In the genomic region with DNA sequence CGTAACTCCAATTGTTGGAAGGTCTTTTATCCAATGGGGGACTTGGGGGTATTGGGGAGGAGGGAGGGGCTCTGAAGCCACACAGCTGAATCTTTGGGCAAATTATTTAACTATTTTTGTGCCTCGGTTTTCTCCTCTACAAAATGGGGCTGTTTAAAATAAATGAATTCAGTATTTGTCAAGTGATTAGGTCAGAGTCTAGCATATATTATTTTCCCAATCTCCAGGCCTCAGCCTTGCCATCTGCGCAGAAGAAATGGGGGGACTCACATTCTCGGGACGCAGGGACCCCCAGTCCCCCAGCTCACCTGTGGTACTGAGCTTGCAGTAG, we compare ENCODE assay signal across 1 cellular context.
TF ChIP-seq lines count a peak whose summit lies in the region.

No MANE protein-coding gene starts in this region.

TF ChIP-seq in IMR-90, 13 proteins besides CTCF, POLR2A, EP300 and RAD21 (continued from another document):
- TF ChIP-seq, protein P1, sequence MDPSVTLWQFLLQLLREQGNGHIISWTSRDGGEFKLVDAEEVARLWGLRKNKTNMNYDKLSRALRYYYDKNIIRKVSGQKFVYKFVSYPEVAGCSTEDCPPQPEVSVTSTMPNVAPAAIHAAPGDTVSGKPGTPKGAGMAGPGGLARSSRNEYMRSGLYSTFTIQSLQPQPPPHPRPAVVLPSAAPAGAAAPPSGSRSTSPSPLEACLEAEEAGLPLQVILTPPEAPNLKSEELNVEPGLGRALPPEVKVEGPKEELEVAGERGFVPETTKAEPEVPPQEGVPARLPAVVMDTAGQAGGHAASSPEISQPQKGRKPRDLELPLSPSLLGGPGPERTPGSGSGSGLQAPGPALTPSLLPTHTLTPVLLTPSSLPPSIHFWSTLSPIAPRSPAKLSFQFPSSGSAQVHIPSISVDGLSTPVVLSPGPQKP (IDR thresholded peaks at IDR 0.05; ENCODE audit: borderline replicate concordance, low read depth, low read length), result no peak
- TF ChIP-seq MXI1 (IDR thresholded peaks at IDR 0.05; ENCODE audit: borderline replicate concordance, low read depth, low read length) (no peak), FOS (IDR thresholded peaks at IDR 0.05; ENCODE audit: low read depth, low read length) (no peak), MAFK (IDR thresholded peaks at IDR 0.05; ENCODE audit: low read depth, low read length) (no peak), CEBPB (IDR thresholded peaks at IDR 0.05; ENCODE audit: low read depth, low read length) (no peak), RFX5 (IDR thresholded peaks at IDR 0.05; ENCODE audit: low read depth, low read length) (no peak), NFE2L2 (IDR thresholded peaks at IDR 0.05; ENCODE audit: low read depth, low read length) (no peak), BHLHE40 (IDR thresholded peaks at IDR 0.05; ENCODE audit: low read depth, low read length) (no peak), CHD1 (IDR thresholded peaks at IDR 0.05; ENCODE audit: low read depth, low read length) (no peak), MAZ (IDR thresholded peaks at IDR 0.05; ENCODE audit: borderline replicate concordance, low read depth, low read length) (no peak)
TF ChIP-seq in IMR-90: peak in this region for 0.
